ENCODE assay signal across 5 cellular contexts in the genomic region with DNA sequence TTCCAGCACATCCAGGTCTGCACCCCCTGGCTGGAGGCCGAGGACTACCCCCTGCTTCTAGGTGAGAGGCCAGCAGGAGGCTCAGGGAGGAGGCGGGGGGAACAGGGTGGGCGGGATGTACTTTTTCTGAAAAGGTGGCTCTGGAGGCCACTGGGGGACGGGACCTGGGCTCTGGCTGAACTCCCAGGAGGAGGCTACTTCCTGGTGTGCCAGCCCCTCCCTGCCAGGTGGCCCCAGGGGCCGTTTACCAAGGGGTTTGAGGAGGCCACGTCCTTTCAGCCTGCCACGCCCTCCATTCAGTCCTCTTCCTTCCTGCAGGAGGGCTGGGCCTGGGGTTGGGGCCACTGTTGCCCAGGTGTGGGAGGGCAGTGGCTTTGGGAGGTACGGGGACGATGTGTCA. TPM values are rescaled to one million over a fixed set of nuclear protein-coding genes. Genes with fewer than 3 reads are reported as not detected.
"Had no signal": no experiment of that assay in that cellular context is flagged by ENCODE, and none has a peak within 500 bp of the region (broad histone marks: within the 10 kb centered on the region; RNA-seq: fewer than 3 reads in every experiment).

No MANE protein-coding gene starts in this region.

RNA-seq across cellular contexts. Expression of a gene that starts 15.2 kb away (rescaled TPM):
- total RNA-seq: naive thymus-derived CD8-positive, alpha-beta T cell; natural killer cell treated with Interleukin-12 subunit alpha and Interleukin-12 subunit beta and Interleukin-15 and Interleukin-18, amount 100 ng/mL, for 72 hours; neural crest cell; osteocyte; right lobe of liver had no signal
- polyA plus RNA-seq: naive thymus-derived CD8-positive, alpha-beta T cell had no signal
